ENCODE assay signal across 9 cellular contexts in genomic region chr20:62953839-62954703, GRCh38. TPM values are rescaled to one million over a fixed set of nuclear protein-coding genes. Genes with fewer than 3 reads are reported as not detected.
DNase-seq lines count a peak whose midpoint lies in the region; ATAC-seq, FAIRE-seq and TF ChIP-seq lines count a peak whose summit lies in the region.
"Had no signal": no experiment of that assay in that cellular context is flagged by ENCODE, and none has a peak within 500 bp of the region (broad histone marks: within the 10 kb centered on the region; RNA-seq: fewer than 3 reads in every experiment).

No MANE protein-coding gene starts in this region.

- 67 to 73% methylated on average over 32 of the region's 32 CpGs for WGBS in pancreas, 2 donors

- H3K4me1 Mint-ChIP-seq in glutamatergic neuron (ENCODE audit: low read depth, unreplicated experiment) = peaks cover 1% of the 10 kb centered on the region

- H3K27ac Mint-ChIP-seq in glutamatergic neuron (ENCODE audit: unreplicated experiment) = no peak overlapping the region

- H3K27me3 Mint-ChIP-seq in glutamatergic neuron (ENCODE audit: unreplicated experiment) = peaks cover 7% of the 10 kb centered on the region

- H3K9me3 Mint-ChIP-seq in glutamatergic neuron (ENCODE audit: unreplicated experiment) = no peaks in the 10 kb centered on the region

- no peak for FAIRE-seq in pancreas (lab: Jason Lieb, UNC)

- H3K36me3 ChIP-seq in Peyer's patch (peaks cover 0 to 16% (median 0%) of the 10 kb centered on the region in 3 donors), pancreas (no peaks in the 10 kb centered on the region), vagina (peaks cover 0 to 12% of the 10 kb centered on the region in 2 donors)

- TF ChIP-seq CTCF in Peyer's patch (IDR thresholded peaks at IDR 0.05) (no peak), glutamatergic neuron (IDR thresholded peaks at IDR 0.05; ENCODE audit: partially characterized antibody, unreplicated experiment) (no peak), pancreas (IDR thresholded peaks at IDR 0.05) (no peak), vagina (IDR thresholded peaks at IDR 0.05) (no peak)

- peak; percentile 96 for DNase-seq in CD1c-positive myeloid dendritic cell (ENCODE audit: extremely low spot score)
- DNase-seq in Peyer's patch = peak; percentile 73 to 95 (median 94)
- DNase-seq in activated gamma-delta T cell (lab: John Stamatoyannopoulos, UW) = peak; percentile 62
- DNase-seq in glutamatergic neuron = peak; percentile 66
- peak in 2 of 6 donors; percentile 29 to 59 for DNase-seq in pancreas
- DNase-seq in vagina (ENCODE audit: extremely low spot score in 2 of 2) = no peak

- H3K4me3 Mint-ChIP-seq in glutamatergic neuron (ENCODE audit: unreplicated experiment) = no peak overlapping the region

- peak overlapping the region; percentile 28 to 58 (median 40) for H3K4me3 ChIP-seq in Peyer's patch
- H3K4me3 ChIP-seq in pancreas = peak overlapping the region in 1 of 4 donors; percentile 39
- H3K4me3 ChIP-seq in vagina = peak overlapping the region; percentile 38 to 41

- intact Hi-C loops in pancreas (cut with DNase I) = no loop called here
- intact Hi-C loops in vagina (cut with DNase I) = no loop called here

- TF ChIP-seq POLR2A in Peyer's patch (IDR thresholded peaks at IDR 0.05) (no peak), vagina (IDR thresholded peaks at IDR 0.05) (no peak)

- H3K9me3 ChIP-seq in Peyer's patch (no peaks in the 10 kb centered on the region), pancreas (no peaks in the 10 kb centered on the region), vagina (no peaks in the 10 kb centered on the region)

- no peaks in the 10 kb centered on the region for H3K27me3 ChIP-seq in Peyer's patch
- no peaks in the 10 kb centered on the region for H3K27me3 ChIP-seq in pancreas
- H3K27me3 ChIP-seq in vagina = no peaks in the 10 kb centered on the region

- peaks cover 6% of the 10 kb centered on the region for H3K36me3 Mint-ChIP-seq in glutamatergic neuron (ENCODE audit: unreplicated experiment)

- H3K27ac ChIP-seq in Peyer's patch = peak overlapping the region; percentile 75 to 90 (median 84)
- H3K27ac ChIP-seq in pancreas = peak overlapping the region in 2 of 4 donors; percentile 18 to 57
- peak overlapping the region; percentile 86 for H3K27ac ChIP-seq in vagina

- H3K4me1 ChIP-seq in Peyer's patch (peaks cover 0 to 31% (median 23%) of the 10 kb centered on the region in 4 donors), pancreas (no peaks in the 10 kb centered on the region), vagina (peaks cover 31% of the 10 kb centered on the region)

- ATAC-seq in GM19372 (IDR thresholded peaks at IDR 0.05; ENCODE audit: low read depth, unreplicated experiment) (peak; percentile 73), HG03457 (IDR thresholded peaks at IDR 0.05; ENCODE audit: unreplicated experiment) (peak; percentile 56), pancreas (peak in 3 of 4 donors; percentile 46 to 62 (median 52))

RNA-seq across cellular contexts. Expression of gene SLC17A9, which starts 1.6 kb away (rescaled TPM):
- total RNA-seq in Peyer's patch (10 to 100 TPM in 1 of 4 donors, 1 to 10 TPM in 3; 3.8 to 19.0 (median 5.2) TPM), glutamatergic neuron (ENCODE audit: unreplicated experiment) (1.8 TPM), pancreas (1 to 10 TPM in 5 of 6 donors, under 1 TPM in 1; 0.63 to 7.7 (median 2.3) TPM), vagina (2.5 TPM)
- 1 to 10 TPM; 3.5 to 6.2 TPM for polyA plus RNA-seq in pancreas
- total RNA-seq: M059J had no signal

RNA-seq across cellular contexts. Expression of gene GID8, which starts 16.1 kb away (rescaled TPM):
- 10 to 100 TPM; 22.3 to 26.5 (median 24.0) TPM for total RNA-seq in Peyer's patch
- total RNA-seq in glutamatergic neuron (ENCODE audit: unreplicated experiment) = 57.8 TPM
- total RNA-seq in pancreas = 10 to 100 TPM; 13.1 to 22.4 (median 16.6) TPM
- 10 to 100 TPM in 1 of 2 donors, 1 to 10 TPM in 1; 6.0 to 14.6 TPM for polyA plus RNA-seq in pancreas
- 30.2 TPM for total RNA-seq in vagina

RNA-seq across cellular contexts. Expression of gene DIDO1, which starts 27.8 kb away (rescaled TPM):
- total RNA-seq in Peyer's patch (100 to 1,000 TPM in 2 of 4 donors, 10 to 100 TPM in 2; 72.5 to 143 (median 105) TPM), glutamatergic neuron (ENCODE audit: unreplicated experiment) (77.8 TPM), pancreas (10 to 100 TPM; 16.7 to 29.8 (median 18.5) TPM), vagina (58.7 TPM)
- 10 to 100 TPM; 17.3 to 21.2 TPM for polyA plus RNA-seq in pancreas

RNA-seq across cellular contexts. Expression of gene BHLHE23, which starts 52.7 kb away (rescaled TPM):
- total RNA-seq in Peyer's patch = not detected
- 23.9 TPM for total RNA-seq in glutamatergic neuron (ENCODE audit: unreplicated experiment)
- total RNA-seq in pancreas = not detected
- not detected for polyA plus RNA-seq in pancreas
- not detected for total RNA-seq in vagina
- total RNA-seq: M059J had no signal

Comparison
In these comparisons a context has a peak if more than half of its experiments do, and no peak if none do; other contexts are left out.
1. DNase-seq: peak in CD1c-positive myeloid dendritic cell (single experiment), Peyer's patch (3 of 3), activated gamma-delta T cell (single experiment) and glutamatergic neuron (single experiment); none in vagina (0 of 2).
2. Peak in every context shown above with its lines, with median percentiles within 50 percentile points of each other: ATAC-seq.